ENCODE assay signal across 20 cellular contexts in genomic region chr16:54059319-54059718, GRCh38.
"Had no signal": no experiment of that assay in that cellular context is flagged by ENCODE, and none has a peak within 500 bp of the region (broad histone marks: within the 10 kb centered on the region; RNA-seq: fewer than 3 reads in every experiment).

No MANE protein-coding gene starts in this region.

- H3K27ac ChIP-seq: ascending aorta, cardiac muscle cell, colonic mucosa, epithelial cell of prostate, left ventricle myocardium inferior, right lobe of liver, tibial nerve had no signal

- H3K4me1 ChIP-seq: ascending aorta, colonic mucosa, tibial nerve had no signal

- H3K9me3 ChIP-seq: ascending aorta, colonic mucosa, left ventricle myocardium inferior, mucosa of descending colon, right lobe of liver, tibial nerve had no signal

- DNase-seq: activated B cell treated with CpG ODN at 0.5 μM for 24 hours; activated effector memory CD4-positive, alpha-beta T cell treated with anti-CD3 and anti-CD28 coated beads, Interleukin-2, amount 50 U/mL, for 16 hours; activated naive CD4-positive, alpha-beta T cell treated with anti-CD3 and anti-CD28 coated beads, Interleukin-2, amount 10 ng/mL, durations not matched to agents 7 days and 5 days; activated naive CD8-positive, alpha-beta T cell treated with anti-CD3 and anti-CD28 coated beads, Interleukin-2, amount 10 ng/mL, durations not matched to agents 7 days and 5 days; activated T-cell treated with anti-CD3 and anti-CD28 coated beads, Interleukin-2, amount 50 U/mL, for 1 hour; cerebellar nuclear complex; colonic mucosa; effector CD8-positive, alpha-beta T cell; glutamatergic neuron; left ventricle myocardium inferior; mesendoderm; mucosa of descending colon; right lobe of liver; stimulated activated CD4-positive, alpha-beta T cell treated with anti-CD3 and anti-CD28 coated beads, Interleukin-2, amount 100 ng/mL, for 48 hours; stimulated activated naive CD4-positive, alpha-beta T cell treated with Interleukin-2 at 50 U/mL for 16 hours had no signal

- H3K4me3 ChIP-seq: ascending aorta, cardiac muscle cell, colonic mucosa, left ventricle myocardium inferior, lung, mucosa of descending colon, right lobe of liver, tibial nerve had no signal

- H3K27me3 ChIP-seq: ascending aorta, cardiac muscle cell, colonic mucosa, right lobe of liver, tibial nerve had no signal

- H3K36me3 ChIP-seq: cardiac muscle cell, colonic mucosa, left ventricle myocardium inferior, right lobe of liver had no signal
